Comparison of ENCODE assay signal across 8 cellular contexts in the genomic region with DNA sequence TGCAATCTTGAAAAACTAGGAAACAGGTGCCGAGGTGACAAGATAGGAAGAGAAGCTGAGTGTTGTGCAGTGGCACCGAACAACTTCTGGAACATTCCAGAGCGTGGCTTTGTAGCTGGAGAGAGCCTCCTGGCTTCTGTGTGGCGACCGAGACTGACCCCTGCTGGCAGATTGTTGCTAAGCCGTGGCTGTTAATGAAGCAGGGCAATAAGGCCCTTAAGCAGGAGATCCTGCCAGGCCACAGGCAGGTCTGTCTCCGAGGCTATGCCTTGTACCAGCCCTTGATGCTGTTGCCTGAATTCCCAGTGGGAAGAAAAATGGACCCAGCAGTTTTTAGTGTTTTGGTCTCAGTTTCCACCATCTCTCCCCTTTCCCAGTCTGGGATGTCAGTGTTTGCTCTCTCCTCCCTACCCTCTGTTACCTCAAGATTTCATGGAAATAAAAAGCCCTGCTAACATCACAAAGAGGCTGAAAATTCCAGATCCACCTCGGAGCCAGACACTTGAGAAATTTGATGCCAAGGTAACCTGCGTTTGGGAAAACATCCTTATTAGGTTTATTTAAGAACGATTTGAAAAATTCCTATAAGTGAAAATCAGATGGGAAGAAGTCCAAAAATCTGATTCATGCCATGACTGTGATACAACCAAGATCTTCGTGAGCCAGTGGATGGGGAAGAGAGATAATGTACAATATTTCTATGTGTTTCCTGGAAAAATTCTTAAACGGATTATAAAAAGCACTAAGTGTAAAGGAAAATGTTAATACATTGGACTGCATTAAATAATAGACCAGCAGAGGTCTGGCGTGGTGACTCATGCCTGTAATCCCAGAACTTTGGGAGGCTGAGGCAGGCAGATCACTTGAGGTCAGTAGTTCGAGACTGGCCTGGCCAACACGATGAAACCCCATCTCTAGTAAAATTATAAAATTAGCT.
DNase-seq lines count a peak whose midpoint lies in the region; ATAC-seq and TF ChIP-seq lines count a peak whose summit lies in the region.

No MANE protein-coding gene starts in this region.

- intact Hi-C loops in activated T-helper 2 cell treated with anti-CD3 and anti-CD28 coated beads, Interferon-gamma antibody, Interleukin-2, Interleukin-4, amounts not matched to agents 10 μg/mL and 5 μg/mL and 100 μg/mL, durations not matched to agents 14 hours and 24 hours and 36 hours (cut with micrococcal nuclease), result loop anchor here (1.0 to 5.0 kb wide), 3 partner anchors 100 to 365 kb away; no protein-coding TSS in a partner anchor
- intact Hi-C loops in tibial artery (cut with DNase I; ENCODE audit: low total_unique reads), result loop anchor here (5.0 kb wide), 1 partner anchor 310 kb away; no protein-coding TSS in a partner anchor

- peaks cover 36% of the 10 kb centered on the region for H3K79me2 ChIP-seq in osteoblast (ENCODE audit: insufficient read depth, low read length)

- peaks cover 45% of the 10 kb centered on the region for H3K36me3 Mint-ChIP-seq in activated T-helper 2 cell treated with anti-CD3 and anti-CD28 coated beads, Interferon-gamma antibody, Interleukin-2, Interleukin-4, amounts not matched to agents 10 μg/mL and 5 μg/mL and 100 μg/mL, durations not matched to agents 14 hours and 24 hours and 36 hours (ENCODE audit: low read depth)

- no peaks in the 10 kb centered on the region for H3K36me3 ChIP-seq in Peyer's patch
- no peaks in the 10 kb centered on the region for H3K36me3 ChIP-seq in osteoblast (ENCODE audit: insufficient read depth, low read length)
- H3K36me3 ChIP-seq in tibial artery, result no peaks in the 10 kb centered on the region

- TF ChIP-seq CTCF in Peyer's patch (IDR thresholded peaks at IDR 0.05) (peak; percentile 34 to 93 (median 84)), osteoblast (IDR thresholded peaks at IDR 0.05; ENCODE audit: extremely low read depth, low read depth, low read length) (peak; percentile 98), tibial artery (IDR thresholded peaks at IDR 0.05) (peak; percentile 69 to 72)

- H3K27ac ChIP-seq in Peyer's patch (no peak overlapping the region), osteoblast (ENCODE audit: low read depth, low read length) (peak overlapping the region; percentile 95), tibial artery (no peak overlapping the region)

- DNase-seq in AG08396 (ENCODE audit: low spot score) (peak; percentile 79), Peyer's patch (peak; percentile 64 to 92 (median 90)), foreskin melanocyte (peak; percentile 61), osteoblast (ENCODE audit: insufficient read length, low spot score, missing footprints) (peak; percentile 60), tibial artery (peak; percentile 81 to 82)
- DNase-seq in activated T-helper 2 cell treated with anti-CD3 and anti-CD28 coated beads, Interferon-gamma antibody, Interleukin-2, Interleukin-4, amounts not matched to agents 10 μg/mL and 5 μg/mL and 100 μg/mL, durations not matched to agents 14 hours and 24 hours and 36 hours (ENCODE audit: low spot score), result peak; percentile 61

- no peaks in the 10 kb centered on the region for H3K27me3 Mint-ChIP-seq in activated T-helper 2 cell treated with anti-CD3 and anti-CD28 coated beads, Interferon-gamma antibody, Interleukin-2, Interleukin-4, amounts not matched to agents 10 μg/mL and 5 μg/mL and 100 μg/mL, durations not matched to agents 14 hours and 24 hours and 36 hours (ENCODE audit: low read depth)

- no peaks in the 10 kb centered on the region for H3K27me3 ChIP-seq in Peyer's patch
- no peaks in the 10 kb centered on the region for H3K27me3 ChIP-seq in osteoblast (ENCODE audit: insufficient read depth, low read length)
- H3K27me3 ChIP-seq in tibial artery, result no peaks in the 10 kb centered on the region

- H2AFZ ChIP-seq in osteoblast (ENCODE audit: low read length), result no peak overlapping the region

- H3K9me3 ChIP-seq in Peyer's patch (no peaks in the 10 kb centered on the region), osteoblast (ENCODE audit: low read depth, low read length) (no peaks in the 10 kb centered on the region), tibial artery (no peaks in the 10 kb centered on the region)

- no peaks in the 10 kb centered on the region for H3K4me1 ChIP-seq in Peyer's patch
- peaks cover 30% of the 10 kb centered on the region for H3K4me1 ChIP-seq in osteoblast (ENCODE audit: insufficient read depth, low read length)
- no peaks in the 10 kb centered on the region for H3K4me1 ChIP-seq in tibial artery

- no peak overlapping the region for H3K4me3 ChIP-seq in Peyer's patch
- no peak overlapping the region for H3K4me3 ChIP-seq in osteoblast (ENCODE audit: insufficient read depth, low read length)
- no peak overlapping the region for H3K4me3 ChIP-seq in tibial artery

- H3K4me3 Mint-ChIP-seq in activated T-helper 2 cell treated with anti-CD3 and anti-CD28 coated beads, Interferon-gamma antibody, Interleukin-2, Interleukin-4, amounts not matched to agents 10 μg/mL and 5 μg/mL and 100 μg/mL, durations not matched to agents 14 hours and 24 hours and 36 hours (ENCODE audit: low read depth), result no peak overlapping the region

- ATAC-seq in GM18867 (IDR thresholded peaks at IDR 0.05; ENCODE audit: unreplicated experiment) (peak; percentile 73), HG03520 (IDR thresholded peaks at IDR 0.05; ENCODE audit: unreplicated experiment) (peak; percentile 84)

- peak overlapping the region; percentile 59 for H3K4me2 ChIP-seq in osteoblast (ENCODE audit: insufficient read depth, low read length)

- H3K27ac Mint-ChIP-seq in activated T-helper 2 cell treated with anti-CD3 and anti-CD28 coated beads, Interferon-gamma antibody, Interleukin-2, Interleukin-4, amounts not matched to agents 10 μg/mL and 5 μg/mL and 100 μg/mL, durations not matched to agents 14 hours and 24 hours and 36 hours, result peak overlapping the region; percentile 59

- TF ChIP-seq POLR2A in Peyer's patch (IDR thresholded peaks at IDR 0.05), result no peak

- H3K9me3 Mint-ChIP-seq in activated T-helper 2 cell treated with anti-CD3 and anti-CD28 coated beads, Interferon-gamma antibody, Interleukin-2, Interleukin-4, amounts not matched to agents 10 μg/mL and 5 μg/mL and 100 μg/mL, durations not matched to agents 14 hours and 24 hours and 36 hours, result peaks cover 3% of the 10 kb centered on the region

- no peaks in the 10 kb centered on the region for H4K20me1 ChIP-seq in osteoblast (ENCODE audit: insufficient read depth, low read length)

- peaks cover 27% of the 10 kb centered on the region for H3K4me1 Mint-ChIP-seq in activated T-helper 2 cell treated with anti-CD3 and anti-CD28 coated beads, Interferon-gamma antibody, Interleukin-2, Interleukin-4, amounts not matched to agents 10 μg/mL and 5 μg/mL and 100 μg/mL, durations not matched to agents 14 hours and 24 hours and 36 hours (ENCODE audit: low read depth)
